8 cellular contexts compared by ENCODE assay signal in the genomic region with DNA sequence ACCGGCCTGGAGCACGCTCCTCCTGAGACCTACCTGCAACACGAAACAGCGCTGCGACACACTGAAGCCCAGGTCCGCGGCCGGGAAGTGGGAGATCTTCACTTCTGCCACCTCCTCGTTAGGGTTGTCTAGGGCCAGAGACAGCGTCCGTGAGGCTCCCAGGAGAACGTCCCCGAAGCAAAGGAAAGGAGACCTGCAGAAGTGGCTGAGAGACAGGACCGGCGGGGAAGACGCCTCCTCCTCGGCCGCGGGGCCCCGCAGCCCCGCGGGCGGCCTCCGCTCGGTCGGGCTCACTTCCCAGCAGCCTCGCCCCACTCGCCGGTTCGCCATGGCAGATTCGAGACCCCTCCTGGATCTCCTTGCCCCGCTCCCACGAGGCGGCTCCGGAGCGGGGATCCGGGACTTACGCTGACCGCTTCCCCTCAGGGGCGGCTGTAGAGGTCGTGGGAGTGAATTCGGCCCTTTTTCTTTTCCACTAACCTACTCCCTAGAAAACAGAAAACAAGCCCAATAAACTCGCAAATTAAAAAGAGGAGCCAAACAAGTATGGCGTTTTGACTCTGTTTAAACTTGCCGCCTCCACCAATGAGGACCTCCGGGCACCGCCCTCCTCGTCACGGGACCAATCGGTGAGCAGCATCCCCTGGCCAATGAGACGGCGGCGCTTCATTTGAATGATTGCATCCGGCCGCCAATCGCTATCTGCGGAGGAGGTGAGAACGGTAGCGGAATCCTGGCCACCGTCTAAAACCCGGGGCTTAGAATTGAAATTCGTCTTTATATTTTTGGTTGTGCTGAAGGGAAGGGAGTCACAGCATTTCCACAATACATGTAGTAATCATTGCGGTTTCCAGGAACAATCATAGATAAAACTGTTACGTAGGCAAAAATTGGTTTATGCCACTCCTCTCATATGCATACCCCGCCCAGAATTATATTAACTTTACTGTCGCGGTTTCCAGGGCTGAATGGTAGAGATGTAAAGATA. TPM values are rescaled to one million over a fixed set of nuclear protein-coding genes. Genes with fewer than 3 reads are reported as not detected.
A peak's percentile ranks its signal among the peaks of the same experiment; 100 is the strongest.
DNase-seq lines count a peak whose midpoint lies in the region; ATAC-seq and TF ChIP-seq lines count a peak whose summit lies in the region.

A gene with protein sequence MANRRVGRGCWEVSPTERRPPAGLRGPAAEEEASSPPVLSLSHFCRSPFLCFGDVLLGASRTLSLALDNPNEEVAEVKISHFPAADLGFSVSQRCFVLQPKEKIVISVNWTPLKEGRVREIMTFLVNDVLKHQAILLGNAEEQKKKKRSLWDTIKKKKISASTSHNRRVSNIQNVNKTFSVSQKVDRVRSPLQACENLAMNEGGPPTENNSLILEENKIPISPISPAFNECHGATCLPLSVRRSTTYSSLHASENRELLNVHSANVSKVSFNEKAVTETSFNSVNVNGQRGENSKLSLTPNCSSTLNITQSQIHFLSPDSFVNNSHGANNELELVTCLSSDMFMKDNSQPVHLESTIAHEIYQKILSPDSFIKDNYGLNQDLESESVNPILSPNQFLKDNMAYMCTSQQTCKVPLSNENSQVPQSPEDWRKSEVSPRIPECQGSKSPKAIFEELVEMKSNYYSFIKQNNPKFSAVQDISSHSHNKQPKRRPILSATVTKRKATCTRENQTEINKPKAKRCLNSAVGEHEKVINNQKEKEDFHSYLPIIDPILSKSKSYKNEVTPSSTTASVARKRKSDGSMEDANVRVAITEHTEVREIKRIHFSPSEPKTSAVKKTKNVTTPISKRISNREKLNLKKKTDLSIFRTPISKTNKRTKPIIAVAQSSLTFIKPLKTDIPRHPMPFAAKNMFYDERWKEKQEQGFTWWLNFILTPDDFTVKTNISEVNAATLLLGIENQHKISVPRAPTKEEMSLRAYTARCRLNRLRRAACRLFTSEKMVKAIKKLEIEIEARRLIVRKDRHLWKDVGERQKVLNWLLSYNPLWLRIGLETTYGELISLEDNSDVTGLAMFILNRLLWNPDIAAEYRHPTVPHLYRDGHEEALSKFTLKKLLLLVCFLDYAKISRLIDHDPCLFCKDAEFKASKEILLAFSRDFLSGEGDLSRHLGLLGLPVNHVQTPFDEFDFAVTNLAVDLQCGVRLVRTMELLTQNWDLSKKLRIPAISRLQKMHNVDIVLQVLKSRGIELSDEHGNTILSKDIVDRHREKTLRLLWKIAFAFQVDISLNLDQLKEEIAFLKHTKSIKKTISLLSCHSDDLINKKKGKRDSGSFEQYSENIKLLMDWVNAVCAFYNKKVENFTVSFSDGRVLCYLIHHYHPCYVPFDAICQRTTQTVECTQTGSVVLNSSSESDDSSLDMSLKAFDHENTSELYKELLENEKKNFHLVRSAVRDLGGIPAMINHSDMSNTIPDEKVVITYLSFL (N-terminal part only) (minus strand): TSS at position 562 of the 988 bp plus-strand sequence. CDS start 232 bp downstream, at position 330.

- peaks cover 16% of the 10 kb centered on the region for H3K4me1 Mint-ChIP-seq in CD4-positive, alpha-beta T cell (ENCODE audit: low read depth)

- intact Hi-C loops in CD4-positive, alpha-beta T cell (cut with DNase I, micrococcal nuclease), result loop anchor here in 1 of 2 experiments (10.0 kb wide), 1 partner anchor 758 kb away; the partner anchor contains the start of gene C1orf53
- intact Hi-C loops in right lobe of liver (cut with DNase I), result no loop called here

- no peaks in the 10 kb centered on the region for H3K9me3 ChIP-seq in CD4-positive, alpha-beta T cell (ENCODE audit: control insufficient read depth, low read length)
- H3K9me3 ChIP-seq in duodenal mucosa (ENCODE audit: control insufficient read depth in 1 of 2, low read length in 2 of 2) (no peaks in the 10 kb centered on the region), right lobe of liver (no peaks in the 10 kb centered on the region)

- CTCF ChIA-PET in CD4-positive, alpha-beta T cell (lab: Charles Lee), result interaction anchor here (1.1 kb wide), 1 partner anchor 16 kb away, joined by 4 read pairs; no protein-coding TSS in a partner anchor

- no peaks in the 10 kb centered on the region for H3K36me3 ChIP-seq in duodenal mucosa (ENCODE audit: control insufficient read depth in 1 of 2, insufficient read depth in 2 of 2, low read length in 2 of 2)
- no peaks in the 10 kb centered on the region for H3K36me3 ChIP-seq in right lobe of liver

- DNase-seq in CD4-positive, alpha-beta T cell, result peak; percentile 88 to 96 (median 91)
- DNase-seq in HK-2 (ENCODE audit: unreplicated experiment) (peak; percentile 95), NCI-H82 treated with DMSO at 0.1 percent for 48 hours (lab: John Stamatoyannopoulos, UW; ENCODE audit: unreplicated experiment) (peak; percentile 84), right lobe of liver (peak; percentile 95 to 98 (median 97))
- peak; percentile 93 to 96 for DNase-seq in activated CD4-positive, alpha-beta T cell treated with anti-CD3 and anti-CD28 coated beads, Interleukin-2, amount 50 U/mL, for 48 hours
- DNase-seq in stimulated activated CD4-positive, alpha-beta T cell treated with anti-CD3 and anti-CD28 coated beads, Interleukin-4, amount 100 ng/mL, for 24 hours, result peak; percentile 96

- under 1% methylated on average over 43 of the region's 67 CpGs for WGBS in right lobe of liver (ENCODE audit: insufficient coverage, low coverage, low lambda C conversion rate, missing lambda C conversion rate)

- H3K9me3 Mint-ChIP-seq in CD4-positive, alpha-beta T cell, result no peaks in the 10 kb centered on the region

- peak within 1 kb of the TSS; percentile 44 to 72 for H3K9ac ChIP-seq in duodenal mucosa (ENCODE audit: low read depth in 1 of 2, low read length in 2 of 2)

- TF ChIP-seq POLR2A in right lobe of liver (IDR thresholded peaks at IDR 0.05), result no peak

- peak; percentile 98 for ATAC-seq in CD4-positive, alpha-beta T cell (ENCODE audit: poor library complexity)
- ATAC-seq in GM19455 (IDR thresholded peaks at IDR 0.05; ENCODE audit: unreplicated experiment) (peak; percentile 98), right lobe of liver (peak; percentile 97 to 99 (median 98))

- no peak for TF ChIP-seq CTCF in CD4-positive, alpha-beta T cell (IDR thresholded peaks at IDR 0.05)
- TF ChIP-seq CTCF in right lobe of liver (IDR thresholded peaks at IDR 0.05), result no peak

- peaks cover 5% of the 10 kb centered on the region for H3K36me3 Mint-ChIP-seq in CD4-positive, alpha-beta T cell (ENCODE audit: low read depth)

- H3K27ac ChIP-seq in CD4-positive, alpha-beta T cell (ENCODE audit: low read depth, low read length), result peak within 1 kb of the TSS; percentile 51
- H3K27ac ChIP-seq in duodenal mucosa (ENCODE audit: low read depth, low read length) (no peak within 1 kb of the TSS), right lobe of liver (peak within 1 kb of the TSS in 1 of 3 donors; percentile 43)

- POLR2A ChIA-PET in CD4-positive, alpha-beta T cell (lab: Charles Lee), result no interaction called here

- H3K4me1 ChIP-seq in duodenal mucosa (ENCODE audit: control insufficient read depth in 1 of 2, insufficient read depth in 2 of 2, low read length in 2 of 2) (peaks cover 0 to 11% of the 10 kb centered on the region in 2 donors), right lobe of liver (peaks cover 0 to 29% (median 0%) of the 10 kb centered on the region in 4 donors)

- H3K4me3 ChIP-seq in duodenal mucosa (ENCODE audit: low read depth in 1 of 2, low read length in 2 of 2) (peak within 1 kb of the TSS; percentile 90 to 92), right lobe of liver (peak within 1 kb of the TSS; percentile 64 to 79 (median 68))

- H3K27me3 Mint-ChIP-seq in CD4-positive, alpha-beta T cell, result peaks cover 7% of the 10 kb centered on the region

- peaks cover 6% of the 10 kb centered on the region for H3K27me3 ChIP-seq in CD4-positive, alpha-beta T cell (ENCODE audit: control insufficient read depth, insufficient read depth, low read length)
- H3K27me3 ChIP-seq in duodenal mucosa (ENCODE audit: control insufficient read depth in 1 of 2, insufficient read depth in 2 of 2, low read length in 2 of 2) (no peaks in the 10 kb centered on the region), right lobe of liver (no peaks in the 10 kb centered on the region)

- H3K27ac Mint-ChIP-seq in CD4-positive, alpha-beta T cell, result peak within 1 kb of the TSS; percentile 86

- H3K4me3 Mint-ChIP-seq in CD4-positive, alpha-beta T cell, result peak within 1 kb of the TSS; percentile 87

RNA-seq across cellular contexts. Expression of the gene that starts here (rescaled TPM):
- total RNA-seq in CD4-positive, alpha-beta T cell, result under 1 TPM; 0.25 to 0.36 TPM
- total RNA-seq in right lobe of liver, result 1 to 10 TPM in 3 of 6 experiments, under 1 TPM in 3; 0.20 to 4.3 (median 1.1) TPM

Comparison
In these comparisons a context has a peak if more than half of its experiments do, and no peak if none do; other contexts are left out.
1. Peak in DNase-seq, ATAC-seq and H3K27ac ChIP-seq in CD4-positive, alpha-beta T cell; RNA of the gene not detected or under 1 TPM.